Comparison of ENCODE assay signal across 23 cellular contexts in the genomic region with DNA sequence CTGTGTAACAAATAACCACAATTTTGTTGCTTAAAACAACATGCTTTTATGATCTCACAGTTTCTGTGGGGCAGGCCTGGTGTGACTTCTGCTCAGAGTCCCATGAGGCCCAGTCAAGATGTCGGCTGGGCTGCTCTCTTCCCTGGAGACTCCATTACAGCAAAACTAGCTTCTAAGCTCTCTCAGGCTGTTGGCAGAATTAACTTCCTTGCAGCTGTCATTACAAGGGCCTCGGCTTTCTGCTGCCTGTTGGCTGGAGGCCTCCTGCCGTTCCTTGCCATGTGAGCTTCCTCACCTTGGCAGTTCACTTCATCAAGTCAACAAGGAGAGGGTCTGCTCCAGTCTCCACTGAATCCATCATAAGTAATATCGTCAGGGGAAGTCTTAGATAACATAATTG.
A peak's percentile ranks its signal among the peaks of the same experiment; 100 is the strongest.
DNase-seq lines count a peak whose midpoint lies in the region; TF ChIP-seq lines count a peak whose summit lies in the region.
"Had no signal": no experiment of that assay in that cellular context is flagged by ENCODE, and none has a peak within 500 bp of the region (broad histone marks: within the 10 kb centered on the region; RNA-seq: fewer than 3 reads in every experiment).

No MANE protein-coding gene starts in this region.

- 0 out of 22 replicates have a peak, but pooled peaks cover 0 to 10% (median 0%) of the 10 kb centered on the region in 11 experiments for H3K36me3 ChIP-seq in BLaER1 treated with 17β-estradiol and CSF1 and Interleukin-3, amounts not matched to agents 10 nM and 100 nM
- H3K36me3 ChIP-seq in tibial artery = no peaks in the 10 kb centered on the region

- no peak overlapping the region for H3K4me3 ChIP-seq in BLaER1 treated with 17β-estradiol and CSF1 and Interleukin-3, amounts not matched to agents 10 nM and 100 nM
- H3K4me3 ChIP-seq in tibial artery = no peak overlapping the region
- H3K4me3 ChIP-seq: SK-N-MC had no signal

- no peaks in the 10 kb centered on the region for H4K20me1 ChIP-seq in BLaER1 treated with 17β-estradiol and CSF1 and Interleukin-3, amounts not matched to agents 10 nM and 100 nM

- DNase-seq in NCI-H524 (lab: John Stamatoyannopoulos, UW) = peak; percentile 29 to 62
- DNase-seq in NCI-H524 treated with DMSO at 0.1 percent for 48 hours (lab: John Stamatoyannopoulos, UW) = no peak
- peak; percentile 8 for DNase-seq in NCI-H1436 treated with DMSO at 0.1 percent for 48 hours (lab: John Stamatoyannopoulos, UW)
- peak; percentile 59 for DNase-seq in myocyte (ENCODE audit: low read depth)
- DNase-seq in cerebellar cortex (ENCODE audit: low spot score) = no peak
- DNase-seq in COLO668 (lab: John Stamatoyannopoulos, UW; ENCODE audit: unreplicated experiment) = no peak
- no peak for DNase-seq in tibial artery
- DNase-seq: C1 segment of cervical spinal cord; Caco-2; CD4-positive, alpha-beta memory T cell; IMR-90; KG1; MM.1S; NCI-H1417; NCI-H187; NCI-H2081 treated with DMSO at 0.1 percent for 48 hours; NCI-H2227 treated with DMSO at 0.1 percent for 48 hours; NCI-H748 treated with DMSO at 0.1 percent for 48 hours; NK-92 treated with Interleukin-12 subunit alpha and Interleukin-12 subunit beta, amount 100 ng/mL, for 24 hours; RPMI8226; SHP77 had no signal

- peak overlapping the region in 4 of 11 experiments; percentile 16 to 40 (median 34); a peak in 5 of 22 replicates for H3K27ac ChIP-seq in BLaER1 treated with 17β-estradiol and CSF1 and Interleukin-3, amounts not matched to agents 10 nM and 100 nM
- H3K27ac ChIP-seq in tibial artery = no peak overlapping the region
- H3K27ac ChIP-seq: SK-N-MC had no signal

- no peaks in the 10 kb centered on the region for H3K27me3 ChIP-seq in BLaER1 treated with 17β-estradiol and CSF1 and Interleukin-3, amounts not matched to agents 10 nM and 100 nM
- no peaks in the 10 kb centered on the region for H3K27me3 ChIP-seq in tibial artery

- H3K9ac ChIP-seq in BLaER1 treated with 17β-estradiol and CSF1 and Interleukin-3, amounts not matched to agents 10 nM and 100 nM = no peak overlapping the region

- TF ChIP-seq CTCF in tibial artery (IDR thresholded peaks at IDR 0.05) = no peak

- peaks cover 63 to 89% (median 78%) of the 10 kb centered on the region in 11 experiments for H3K9me3 ChIP-seq in BLaER1 treated with 17β-estradiol and CSF1 and Interleukin-3, amounts not matched to agents 10 nM and 100 nM (replicated peaks in 1 of 11)
- H3K9me3 ChIP-seq in tibial artery = peaks cover 0 to 7% (median 6%) of the 10 kb centered on the region in 3 donors
- H3K9me3 ChIP-seq: Caco-2 had no signal

- H3K4me2 ChIP-seq in BLaER1 treated with 17β-estradiol and CSF1 and Interleukin-3, amounts not matched to agents 10 nM and 100 nM = peak overlapping the region in 7 of 11 experiments; percentile 11 to 44 (median 30); a peak in 10 of 22 replicates

- peaks cover 0 to 17% (median 6%) of the 10 kb centered on the region in 10 experiments; a peak in 9 of 20 replicates for H3K4me1 ChIP-seq in BLaER1 treated with 17β-estradiol and CSF1 and Interleukin-3, amounts not matched to agents 10 nM and 100 nM
- H3K4me1 ChIP-seq in tibial artery = no peaks in the 10 kb centered on the region
- H3K4me1 ChIP-seq: Caco-2 had no signal

- intact Hi-C loops in tibial artery (cut with DNase I; ENCODE audit: low total_unique reads) = no loop called here

Comparison
In these comparisons a context has a peak if more than half of its experiments do, and no peak if none do; other contexts are left out.
1. DNase-seq: peak in NCI-H524 (2 of 2), NCI-H1436 treated with DMSO at 0.1 percent for 48 hours (single experiment) and myocyte (single experiment); none in NCI-H524 treated with DMSO at 0.1 percent for 48 hours (single experiment), cerebellar cortex (single experiment), COLO668 (single experiment) and tibial artery (0 of 2).